ENCODE assay signal across 1 cellular context in genomic region chr1:89989791-89990190, GRCh38.
TF ChIP-seq lines count a peak whose summit lies in the region.

No MANE protein-coding gene starts in this region.

TF ChIP-seq in HepG2, 621 proteins besides CTCF, POLR2A, EP300 and RAD21 (continued from another document and continues in another):
- TF ChIP-seq AHDC1 (CRISPR knock-in tag; IDR thresholded peaks at IDR 0.05; ENCODE audit: borderline replicate concordance), result no peak
- TF ChIP-seq HDAC2 (CRISPR knock-in tag; IDR thresholded peaks at IDR 0.05), result no peak
- no peak for TF ChIP-seq CENPT (CRISPR knock-in tag; IDR thresholded peaks at IDR 0.05; ENCODE audit: low read depth)
- no peak for TF ChIP-seq ZNF772 (CRISPR knock-in tag; IDR thresholded peaks at IDR 0.05)
- TF ChIP-seq ZNF34 (CRISPR knock-in tag; IDR thresholded peaks at IDR 0.05; ENCODE audit: borderline replicate concordance), result no peak
- TF ChIP-seq ZNF552 (CRISPR knock-in tag; IDR thresholded peaks at IDR 0.05; ENCODE audit: borderline replicate concordance), result no peak
- TF ChIP-seq HNF4A (CRISPR knock-in tag; IDR thresholded peaks at IDR 0.05), result peak; percentile 77
- TF ChIP-seq SIX1 (CRISPR knock-in tag; IDR thresholded peaks at IDR 0.05; ENCODE audit: borderline replicate concordance), result peak; percentile 61; the same call in 1 of the 2 replicates
- TF ChIP-seq TEAD3 (CRISPR knock-in tag; optimal IDR thresholded peaks at IDR 0.05; ENCODE audit: borderline replicate concordance), result peak; percentile 66
- TF ChIP-seq KMT2A (CRISPR knock-in tag; IDR thresholded peaks at IDR 0.05), result no peak
- TF ChIP-seq NR3C1 (CRISPR knock-in tag; IDR thresholded peaks at IDR 0.05), result no peak
- no peak for TF ChIP-seq UBTF (CRISPR knock-in tag; IDR thresholded peaks at IDR 0.05)
- no peak for TF ChIP-seq THRA (CRISPR knock-in tag; IDR thresholded peaks at IDR 0.05; ENCODE audit: borderline replicate concordance)
- TF ChIP-seq SRSF9 (IDR thresholded peaks at IDR 0.05; ENCODE audit: borderline replicate concordance, insufficient read depth, low read depth, low read length, poor library complexity, severe bottlenecking), result no peak
- TF ChIP-seq HOXA3 (CRISPR knock-in tag; IDR thresholded peaks at IDR 0.05), result no peak
- TF ChIP-seq HIC2 (CRISPR knock-in tag; IDR thresholded peaks at IDR 0.05; ENCODE audit: low read depth), result no peak
- TF ChIP-seq SOX5 (CRISPR knock-in tag; IDR thresholded peaks at IDR 0.05; ENCODE audit: borderline replicate concordance), result peak; percentile 47; the same call in 1 of the 2 replicates
- TF ChIP-seq ZNF281 (CRISPR knock-in tag; IDR thresholded peaks at IDR 0.05; ENCODE audit: borderline replicate concordance), result no peak
- TF ChIP-seq PAXIP1 (CRISPR knock-in tag; conservative IDR thresholded peaks at IDR 0.05), result peak; percentile 60
- TF ChIP-seq ZNF773 (CRISPR knock-in tag; IDR thresholded peaks at IDR 0.05; ENCODE audit: borderline replicate concordance), result no peak
- no peak for TF ChIP-seq ISX (CRISPR knock-in tag; conservative IDR thresholded peaks at IDR 0.05)
- no peak for TF ChIP-seq ZXDC (CRISPR knock-in tag; IDR thresholded peaks at IDR 0.05)
- TF ChIP-seq RARG (CRISPR knock-in tag; IDR thresholded peaks at IDR 0.05; ENCODE audit: low read depth), result no peak
- TF ChIP-seq ZNF615 (CRISPR knock-in tag; IDR thresholded peaks at IDR 0.05; ENCODE audit: borderline replicate concordance), result no peak
- peak; percentile 42; the same call in 1 of the 2 replicates for TF ChIP-seq RXRB (CRISPR knock-in tag; IDR thresholded peaks at IDR 0.05; ENCODE audit: borderline replicate concordance)
- TF ChIP-seq ZNF260 (CRISPR knock-in tag; IDR thresholded peaks at IDR 0.05; ENCODE audit: borderline replicate concordance, low read depth), result no peak
- TF ChIP-seq ARID5B (CRISPR knock-in tag; IDR thresholded peaks at IDR 0.05), result peak; percentile 53; the same call in 1 of the 2 replicates
- TF ChIP-seq FOXA3 (CRISPR knock-in tag; IDR thresholded peaks at IDR 0.05), result peak; percentile 17; the same call in 1 of the 2 replicates
